In genomic region chr7:152556013-152556412, GRCh38 we compare ENCODE assay signal across 19 cellular contexts.
DNase-seq lines count a peak whose midpoint lies in the region; ATAC-seq lines count a peak whose summit lies in the region.
"Had no signal": no experiment of that assay in that cellular context is flagged by ENCODE, and none has a peak within 500 bp of the region (broad histone marks: within the 10 kb centered on the region; RNA-seq: fewer than 3 reads in every experiment).

No MANE protein-coding gene starts in this region.

- H3K27ac ChIP-seq in HUES64 (ENCODE audit: low read depth, low read length) = no peak overlapping the region
- H3K27ac ChIP-seq: 22Rv1; BLaER1 treated with 17β-estradiol and CSF1 and Interleukin-3, amounts not matched to agents 10 nM and 100 nM; HL-60 had no signal

- intact Hi-C loops in Right ventricle myocardium superior (cut with DNase I) = no loop called here
- intact Hi-C loops in cardiac septum (cut with DNase I) = no loop called here
- intact Hi-C loops in posterior vena cava (cut with DNase I) = no loop called here

- DNase-seq in Right ventricle myocardium superior = peak; percentile 22
- no peak for DNase-seq in cardiac septum (ENCODE audit: low spot score)
- peak; percentile 9 for DNase-seq in left kidney (ENCODE audit: low read depth, low spot score)
- no peak for DNase-seq in DMS 273 (lab: John Stamatoyannopoulos, UW; ENCODE audit: unreplicated experiment)
- DNase-seq in posterior vena cava (ENCODE audit: low spot score) = no peak
- no peak for DNase-seq in hepatic stellate cell (ENCODE audit: low spot score)
- DNase-seq: AML-193; CD4-positive, CD25-positive, alpha-beta regulatory T cell; DMS 273 treated with DMSO at 0.1 percent for 48 hours; HCEC 1CT; HFFc6; IMR-90; KBM-7 had no signal

- H3K9ac ChIP-seq in HUES64 (ENCODE audit: low read depth, low read length) = peak overlapping the region; percentile 27; the same call in 1 of the 2 replicates
- H3K9ac ChIP-seq: BLaER1 treated with 17β-estradiol and CSF1 and Interleukin-3, amounts not matched to agents 10 nM and 100 nM had no signal

- no peaks in the 10 kb centered on the region for H3K36me3 ChIP-seq in HUES64 (ENCODE audit: insufficient read depth, low read length)
- H3K36me3 ChIP-seq: BLaER1 treated with 17β-estradiol and CSF1 and Interleukin-3, amounts not matched to agents 10 nM and 100 nM had no signal

- no peak overlapping the region for H3K4me3 ChIP-seq in HUES64 (ENCODE audit: low read length)
- H3K4me3 ChIP-seq: BLaER1 treated with 17β-estradiol and CSF1 and Interleukin-3, amounts not matched to agents 10 nM and 100 nM; GM12878 had no signal

- peaks cover 4% of the 10 kb centered on the region for H3K4me1 ChIP-seq in HUES64 (ENCODE audit: insufficient read depth, low read length)
- H3K4me1 ChIP-seq: BLaER1 treated with 17β-estradiol and CSF1 and Interleukin-3, amounts not matched to agents 10 nM and 100 nM had no signal

- no peaks in the 10 kb centered on the region for H3K9me3 ChIP-seq in HUES64 (ENCODE audit: insufficient read depth, low read depth, low read length)
- H3K9me3 ChIP-seq: BLaER1 treated with 17β-estradiol and CSF1 and Interleukin-3, amounts not matched to agents 10 nM and 100 nM had no signal

- ATAC-seq in Right ventricle myocardium superior (ENCODE audit: poor library complexity) = no peak
- no peak for ATAC-seq in HG02884 (IDR thresholded peaks at IDR 0.05; ENCODE audit: unreplicated experiment)
- ATAC-seq: GM12878 had no signal

- no peaks in the 10 kb centered on the region for H3K27me3 ChIP-seq in HUES64 (ENCODE audit: insufficient read depth, low read length)
- H3K27me3 ChIP-seq: BLaER1 treated with 17β-estradiol and CSF1 and Interleukin-3, amounts not matched to agents 10 nM and 100 nM had no signal

- WGBS in HUES64 = 84% methylated on average over 13 of the region's 13 CpGs

Comparison
In these comparisons a context has a peak if more than half of its experiments do, and no peak if none do; other contexts are left out.
1. DNase-seq: peak in Right ventricle myocardium superior (single experiment) and left kidney (single experiment); none in cardiac septum (single experiment), DMS 273 (single experiment), posterior vena cava (single experiment) and hepatic stellate cell (single experiment).